In the genomic region with DNA sequence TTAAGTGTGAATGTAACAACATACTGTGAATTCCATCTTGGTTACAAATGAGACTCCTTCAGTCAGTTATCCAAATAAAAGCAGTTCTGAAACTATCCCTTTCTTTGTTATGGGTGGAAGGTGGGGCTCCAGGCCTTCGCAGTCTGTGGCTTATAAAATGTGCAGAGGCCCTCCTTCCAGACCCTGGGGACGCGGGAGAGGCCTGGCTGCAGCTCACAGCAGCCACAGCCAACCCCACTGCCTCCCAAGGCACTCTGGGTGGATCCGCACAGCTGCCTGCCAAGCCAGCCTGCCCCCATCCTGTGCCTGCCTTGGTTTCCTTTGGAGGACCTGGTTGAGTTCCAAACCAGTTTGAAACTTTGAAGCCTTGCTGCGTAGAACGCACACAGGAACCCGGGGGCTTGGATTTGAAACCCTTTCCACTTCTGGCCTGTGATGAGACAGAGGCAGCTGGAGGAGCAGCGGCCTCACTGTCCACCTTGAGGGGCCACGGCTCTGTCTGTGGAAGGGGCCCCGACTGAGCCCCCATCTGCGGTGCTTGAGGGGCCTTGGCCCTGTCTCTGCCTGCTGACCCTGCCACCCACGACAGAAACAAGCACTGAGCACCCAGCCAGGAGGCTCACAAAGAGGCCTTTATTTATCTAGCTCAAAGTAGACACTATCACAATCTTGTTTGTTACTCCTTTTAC, we compare ENCODE assay signal across 10 cellular contexts. TPM values are rescaled to one million over a fixed set of nuclear protein-coding genes. Genes with fewer than 3 reads are reported as not detected.
DNase-seq lines count a peak whose midpoint lies in the region; ATAC-seq and TF ChIP-seq lines count a peak whose summit lies in the region.
"Had no signal": no experiment of that assay in that cellular context is flagged by ENCODE, and none has a peak within 500 bp of the region (broad histone marks: within the 10 kb centered on the region; RNA-seq: fewer than 3 reads in every experiment).

No MANE protein-coding gene starts in this region.

- DNase-seq in COLO829 (ENCODE audit: low spot score): peak; percentile 39
- DNase-seq in adipocyte (ENCODE audit: low read depth): peak; percentile 68
- DNase-seq in cardiac muscle cell (ENCODE audit: low read depth in 1 of 2, low spot score in 1 of 2): no peak
- DNase-seq in posterior vena cava (ENCODE audit: low spot score): peak; percentile 83
- no peak for DNase-seq in kidney tubule cell (ENCODE audit: low spot score)
- no peak for DNase-seq in PC-9
- DNase-seq: Kasumi-1, NCI-H446 treated with DMSO at 0.1 percent for 48 hours had no signal

- CTCF ChIA-PET in PC-9 (lab: Charles Lee): no interaction called here

- no peaks in the 10 kb centered on the region for H3K9me3 ChIP-seq in adipocyte (ENCODE audit: control insufficient read depth, low read length)
- H3K9me3 ChIP-seq in cardiac muscle cell (ENCODE audit: low read depth): no peaks in the 10 kb centered on the region
- H3K9me3 ChIP-seq in PC-9 (ENCODE audit: insufficient read depth, low read depth): no peaks in the 10 kb centered on the region

- H4K20me1 ChIP-seq in PC-9 (ENCODE audit: insufficient read depth): no peaks in the 10 kb centered on the region

- H3K27me3 ChIP-seq in adipocyte (replicated peaks; ENCODE audit: control insufficient read depth, insufficient read depth, low read length) (no peaks in the 10 kb centered on the region), cardiac muscle cell (no peaks in the 10 kb centered on the region), PC-9 (ENCODE audit: insufficient read depth, low read depth) (no peaks in the 10 kb centered on the region)

- ATAC-seq in GM18870 (IDR thresholded peaks at IDR 0.05; ENCODE audit: unreplicated experiment) (no peak), HG03139 (IDR thresholded peaks at IDR 0.05; ENCODE audit: unreplicated experiment) (no peak)

- H3K4me3 ChIP-seq in adipocyte (ENCODE audit: low read length): no peak overlapping the region
- no peak overlapping the region for H3K4me3 ChIP-seq in cardiac muscle cell
- H3K4me3 ChIP-seq in PC-9: no peak overlapping the region

- BruUV-seq in PC-9 (replicated peaks; lab: Mats Ljungman, UMichigan): no TSS peak

- H2AFZ ChIP-seq in PC-9: no peak overlapping the region

- peak overlapping the region; percentile 56 for H3K9ac ChIP-seq in adipocyte (ENCODE audit: low read length)

- H3K4me1 ChIP-seq in adipocyte (ENCODE audit: control insufficient read depth, insufficient read depth, low read length): peaks cover 14% of the 10 kb centered on the region
- H3K4me1 ChIP-seq in cardiac muscle cell (ENCODE audit: low read depth): no peaks in the 10 kb centered on the region
- no peaks in the 10 kb centered on the region for H3K4me1 ChIP-seq in PC-9 (replicated peaks; ENCODE audit: insufficient read depth)

- no peaks in the 10 kb centered on the region for H3F3A ChIP-seq in PC-9 (ENCODE audit: insufficient read depth, low read depth)

- POLR2A ChIA-PET in PC-9 (lab: Charles Lee; ENCODE audit: unreplicated experiment): no interaction called here

- H3K9me2 ChIP-seq in PC-9 (ENCODE audit: insufficient read depth): no peaks in the 10 kb centered on the region

- H3K27ac ChIP-seq in cardiac muscle cell (peak overlapping the region; percentile 15), PC-9 (no peak overlapping the region)

- no peaks in the 10 kb centered on the region for H3K79me2 ChIP-seq in PC-9 (ENCODE audit: low read depth)

- peaks cover 44% of the 10 kb centered on the region for H3K36me3 ChIP-seq in adipocyte (ENCODE audit: control insufficient read depth, insufficient read depth, low read length, severe bottlenecking)
- peaks cover 27% of the 10 kb centered on the region for H3K36me3 ChIP-seq in cardiac muscle cell
- no peaks in the 10 kb centered on the region for H3K36me3 ChIP-seq in PC-9 (ENCODE audit: low read depth)

- TF ChIP-seq CTCF in cardiac muscle cell (IDR thresholded peaks at IDR 0.05; ENCODE audit: low read depth, low read length) (no peak), PC-9 (conservative IDR thresholded peaks at IDR 0.05) (no peak)

- no peak overlapping the region for H3K4me2 ChIP-seq in PC-9

- intact Hi-C loops in posterior vena cava (cut with DNase I): loop anchor here in 1 of 2 donors (10.0 kb wide), 1 partner anchor 373 kb away; no protein-coding TSS in a partner anchor
- intact Hi-C loops in PC-9 (cut with micrococcal nuclease; ENCODE audit: unreplicated experiment): no loop called here

RNA-seq across cellular contexts. Expression of gene CCNK, which starts 30.4 kb away (rescaled TPM):
- total RNA-seq in cardiac muscle cell (14.2 and 17.3 TPM in 2 replicates), posterior vena cava (10 to 100 TPM; 34.3 to 35.3 TPM), PC-9 (2021) (9.7 and 19.0 TPM in 2 replicates)
- polyA plus RNA-seq in cardiac muscle cell: 13.3 and 13.7 TPM in 2 replicates

RNA-seq across cellular contexts. Expression of gene SETD3, which starts 30.9 kb away (rescaled TPM):
- total RNA-seq in cardiac muscle cell: 59.4 and 67.5 TPM in 2 replicates
- polyA plus RNA-seq in cardiac muscle cell: 60.1 and 71.4 TPM in 2 replicates
- 100 to 1,000 TPM in 1 of 2 donors, 10 to 100 TPM in 1; 74.5 to 103 TPM for total RNA-seq in posterior vena cava
- total RNA-seq in PC-9 (2021): 13.0 and 13.4 TPM in 2 replicates

Comparison
In these comparisons a context has a peak if more than half of its experiments do, and no peak if none do; other contexts are left out.
1. DNase-seq: peak in COLO829 (single experiment), adipocyte (single experiment) and posterior vena cava (single experiment); none in cardiac muscle cell (0 of 2), kidney tubule cell (single experiment) and PC-9 (0 of 2).